Comparison of ENCODE assay signal across 27 cellular contexts in the genomic region with DNA sequence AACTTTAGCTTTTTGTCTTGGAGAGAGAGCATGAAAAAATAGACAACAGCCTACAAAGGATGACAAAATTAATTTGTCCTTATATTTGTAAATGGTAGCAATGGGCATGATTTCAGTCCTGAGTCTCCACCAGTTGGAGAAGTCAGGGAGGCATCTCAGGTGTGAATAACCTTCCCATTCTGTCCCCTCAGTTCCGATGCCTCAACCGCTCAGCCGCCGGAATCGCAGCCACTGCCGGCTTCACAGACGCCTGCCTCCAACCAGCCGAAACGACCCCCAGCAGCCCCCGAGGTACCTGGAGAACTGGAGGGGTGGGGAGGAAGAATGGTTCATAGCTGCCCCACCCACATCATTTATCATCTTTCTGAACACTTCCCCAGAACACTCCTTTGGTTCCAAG. TPM values are rescaled to one million over a fixed set of nuclear protein-coding genes. Genes with fewer than 3 reads are reported as not detected.
A peak's percentile ranks its signal among the peaks of the same experiment; 100 is the strongest.
DNase-seq lines count a peak whose midpoint lies in the region; FAIRE-seq and TF ChIP-seq lines count a peak whose summit lies in the region.
"Had no signal": no experiment of that assay in that cellular context is flagged by ENCODE, and none has a peak within 500 bp of the region (broad histone marks: within the 10 kb centered on the region; RNA-seq: fewer than 3 reads in every experiment).

No MANE protein-coding gene starts in this region.

- H3K4me1 ChIP-seq in Loucy (ENCODE audit: insufficient read depth, low read length, poor library complexity, severe bottlenecking) (peaks cover 43% of the 10 kb centered on the region), astrocyte (ENCODE audit: insufficient read depth, low read length) (peaks cover 12% of the 10 kb centered on the region), neutrophil (ENCODE audit: control insufficient read depth in 1 of 2, insufficient read depth in 1 of 2, low read depth in 1 of 2, low read length in 1 of 2) (peaks cover 30 to 33% of the 10 kb centered on the region in 2 experiments), adrenal gland (replicated peaks in 1 of 2) (peaks cover 14 to 17% of the 10 kb centered on the region in 2 donors), endodermal cell (ENCODE audit: control insufficient read depth, insufficient read depth, low read length) (no peaks in the 10 kb centered on the region)

- peaks cover 64% of the 10 kb centered on the region for H3K36me3 Mint-ChIP-seq in activated CD4-positive, alpha-beta memory T cell treated with anti-CD3 and anti-CD28 coated beads for 36 hours
- H3K36me3 Mint-ChIP-seq in activated CD4-positive, alpha-beta memory T cell treated with anti-CD3 and anti-CD28 coated beads, Interleukin-2, amount 10 ng/mL, durations not matched to agents 7 days and 5 days (ENCODE audit: low read depth), result peaks cover 77% of the 10 kb centered on the region
- peaks cover 38% of the 10 kb centered on the region for H3K36me3 Mint-ChIP-seq in astrocyte (ENCODE audit: low read depth, unreplicated experiment)
- peaks cover 74% of the 10 kb centered on the region for H3K36me3 Mint-ChIP-seq in endodermal cell (ENCODE audit: low read depth)

- H3K4me1 Mint-ChIP-seq in activated CD4-positive, alpha-beta memory T cell treated with anti-CD3 and anti-CD28 coated beads for 36 hours (ENCODE audit: low read depth), result peaks cover 20% of the 10 kb centered on the region
- peaks cover 30% of the 10 kb centered on the region for H3K4me1 Mint-ChIP-seq in activated CD4-positive, alpha-beta memory T cell treated with anti-CD3 and anti-CD28 coated beads, Interleukin-2, amount 10 ng/mL, durations not matched to agents 7 days and 5 days
- H3K4me1 Mint-ChIP-seq in astrocyte (ENCODE audit: low read depth, unreplicated experiment) (peaks cover 9% of the 10 kb centered on the region), endodermal cell (peaks cover 11% of the 10 kb centered on the region)

- peaks cover 10% of the 10 kb centered on the region for H3K27me3 ChIP-seq in Loucy (ENCODE audit: insufficient read depth, low read length, poor library complexity, severe bottlenecking)
- H3K27me3 ChIP-seq in astrocyte (ENCODE audit: insufficient read depth, low read length), result no peaks in the 10 kb centered on the region
- H3K27me3 ChIP-seq in neutrophil, result no peaks in the 10 kb centered on the region
- H3K27me3 ChIP-seq in adrenal gland, result no peaks in the 10 kb centered on the region
- no peaks in the 10 kb centered on the region for H3K27me3 ChIP-seq in endodermal cell (ENCODE audit: control insufficient read depth, insufficient read depth, low read length, poor library complexity, severe bottlenecking)

- H3K27ac Mint-ChIP-seq in activated CD4-positive, alpha-beta memory T cell treated with anti-CD3 and anti-CD28 coated beads for 36 hours, result peak overlapping the region; percentile 31
- H3K27ac Mint-ChIP-seq in activated CD4-positive, alpha-beta memory T cell treated with anti-CD3 and anti-CD28 coated beads, Interleukin-2, amount 10 ng/mL, durations not matched to agents 7 days and 5 days, result no peak overlapping the region
- H3K27ac Mint-ChIP-seq in astrocyte (ENCODE audit: unreplicated experiment) (no peak overlapping the region), endodermal cell (no peak overlapping the region)
- H3K27ac Mint-ChIP-seq: CD4-positive, alpha-beta T cell had no signal

- H3K27ac ChIP-seq in astrocyte (ENCODE audit: low read depth, low read length) (no peak overlapping the region), neutrophil (peak overlapping the region; percentile 99), adrenal gland (no peak overlapping the region), endodermal cell (ENCODE audit: low read depth, low read length) (no peak overlapping the region)
- H3K27ac ChIP-seq: HL-60 had no signal

- DNase-seq in activated CD4-positive, alpha-beta memory T cell treated with anti-CD3 and anti-CD28 coated beads for 36 hours, result no peak
- no peak for DNase-seq in activated CD4-positive, alpha-beta memory T cell treated with anti-CD3 and anti-CD28 coated beads, Interleukin-2, amount 10 ng/mL, durations not matched to agents 7 days and 5 days
- DNase-seq in astrocyte (ENCODE audit: low read depth) (no peak), adrenal gland (no peak), AG08396 (ENCODE audit: low spot score) (no peak), endodermal cell (no peak)
- DNase-seq: 8988T; Caco-2; CD4-positive, alpha-beta T cell; GF-D8; HCEC 1CT; IMR-90; Kasumi-1; MM.1S; NCI-H1105; NCI-H2081; NCI-H2171 treated with DMSO at 0.1 percent for 48 hours; NCI-H446 treated with DMSO at 0.1 percent for 48 hours; Right ventricle myocardium superior had no signal

- FAIRE-seq in astrocyte (lab: Jason Lieb, UNC), result no peak
- FAIRE-seq: GM12878, GM19239, HTR-8/SVneo had no signal

- H3K36me3 ChIP-seq in Loucy (ENCODE audit: insufficient read depth, low read length) (peaks cover 63% of the 10 kb centered on the region), astrocyte (ENCODE audit: insufficient read depth, low read length) (peaks cover 50% of the 10 kb centered on the region), neutrophil (peaks cover 57% of the 10 kb centered on the region), adrenal gland (replicated peaks in 1 of 2) (peaks cover 0 to 63% of the 10 kb centered on the region in 2 donors), endodermal cell (ENCODE audit: control insufficient read depth, insufficient read depth, low read length) (peaks cover 72% of the 10 kb centered on the region)

- H2AFZ ChIP-seq in Loucy (ENCODE audit: low read length), result no peak overlapping the region
- H2AFZ ChIP-seq in astrocyte (ENCODE audit: low read depth, low read length), result no peak overlapping the region

- H3K9me3 Mint-ChIP-seq in activated CD4-positive, alpha-beta memory T cell treated with anti-CD3 and anti-CD28 coated beads for 36 hours, result no peaks in the 10 kb centered on the region
- H3K9me3 Mint-ChIP-seq in activated CD4-positive, alpha-beta memory T cell treated with anti-CD3 and anti-CD28 coated beads, Interleukin-2, amount 10 ng/mL, durations not matched to agents 7 days and 5 days, result no peaks in the 10 kb centered on the region
- H3K9me3 Mint-ChIP-seq in astrocyte (ENCODE audit: unreplicated experiment) (no peaks in the 10 kb centered on the region), endodermal cell (no peaks in the 10 kb centered on the region)
- H3K9me3 Mint-ChIP-seq: CD4-positive, alpha-beta T cell had no signal

- H3K79me2 ChIP-seq in Loucy (ENCODE audit: insufficient read depth, low read length) (peaks cover 90% of the 10 kb centered on the region), astrocyte (ENCODE audit: insufficient read depth, low read length) (peaks cover 84% of the 10 kb centered on the region)

- H3K4me2 ChIP-seq in Loucy (ENCODE audit: low read depth, low read length, poor library complexity, severe bottlenecking) (peak overlapping the region; percentile 99), astrocyte (ENCODE audit: low read length) (no peak overlapping the region)

- no peaks in the 10 kb centered on the region for H3K9me2 ChIP-seq in Loucy (replicated peaks; ENCODE audit: low read depth, low read length)

- intact Hi-C loops in activated CD4-positive, alpha-beta memory T cell treated with anti-CD3 and anti-CD28 coated beads for 36 hours (cut with micrococcal nuclease), result no loop called here
- intact Hi-C loops in adrenal gland (cut with DNase I), result no loop called here

- no peaks in the 10 kb centered on the region for H3K27me3 Mint-ChIP-seq in activated CD4-positive, alpha-beta memory T cell treated with anti-CD3 and anti-CD28 coated beads for 36 hours
- no peaks in the 10 kb centered on the region for H3K27me3 Mint-ChIP-seq in activated CD4-positive, alpha-beta memory T cell treated with anti-CD3 and anti-CD28 coated beads, Interleukin-2, amount 10 ng/mL, durations not matched to agents 7 days and 5 days
- H3K27me3 Mint-ChIP-seq in astrocyte (ENCODE audit: low read depth, unreplicated experiment) (no peaks in the 10 kb centered on the region), endodermal cell (ENCODE audit: insufficient read depth) (no peaks in the 10 kb centered on the region)
- H3K27me3 Mint-ChIP-seq: B cell; CD4-positive, alpha-beta T cell had no signal

- no peaks in the 10 kb centered on the region for H3K9me3 ChIP-seq in Loucy (ENCODE audit: insufficient read depth, low read depth, low read length)
- no peaks in the 10 kb centered on the region for H3K9me3 ChIP-seq in astrocyte (ENCODE audit: insufficient read depth, low read depth, low read length)
- no peaks in the 10 kb centered on the region for H3K9me3 ChIP-seq in neutrophil
- H3K9me3 ChIP-seq in adrenal gland (replicated peaks in 1 of 3), result no peaks in the 10 kb centered on the region
- no peaks in the 10 kb centered on the region for H3K9me3 ChIP-seq in endodermal cell (ENCODE audit: control insufficient read depth, low read length)
- H3K9me3 ChIP-seq: Caco-2 had no signal

- H3K4me3 ChIP-seq in Loucy (ENCODE audit: low read length, poor library complexity, severe bottlenecking) (peak overlapping the region; percentile 94), astrocyte (ENCODE audit: insufficient read depth, low read depth, low read length) (no peak overlapping the region), neutrophil (ENCODE audit: low read depth in 1 of 2, low read length in 1 of 2) (no peak overlapping the region), adrenal gland (no peak overlapping the region), endodermal cell (ENCODE audit: low read length) (no peak overlapping the region)
- H3K4me3 ChIP-seq: GM12878 had no signal

- peaks cover 2% of the 10 kb centered on the region; the same call in 1 of the 2 replicates for H3F3A ChIP-seq in Loucy (ENCODE audit: low read depth)

- H4K20me1 ChIP-seq in Loucy (ENCODE audit: insufficient read depth, low read length, poor library complexity, severe bottlenecking), result peaks cover 82% of the 10 kb centered on the region
- peaks cover 78% of the 10 kb centered on the region for H4K20me1 ChIP-seq in astrocyte (ENCODE audit: insufficient read depth, low read length)

- no peak for TF ChIP-seq POLR2A in adrenal gland (IDR thresholded peaks at IDR 0.05)

- 83 to 93% (median 89%) methylated on average over 10 of the region's 10 CpGs for WGBS in adrenal gland, 4 donors
- WGBS in endodermal cell (ENCODE audit: insufficient coverage in 1 of 2, insufficient read length in 1 of 2), 2 experiments, result 96 to 100% methylated on average over 2 to 10 of the region's 10 CpGs

- H3K9ac ChIP-seq in Loucy (ENCODE audit: low read depth, low read length, poor library complexity, severe bottlenecking), result peak overlapping the region; percentile 99
- H3K9ac ChIP-seq in astrocyte (ENCODE audit: low read length), result no peak overlapping the region
- H3K9ac ChIP-seq in endodermal cell (ENCODE audit: extremely low read depth, low read length, poor library complexity, severe bottlenecking), result no peak overlapping the region

- POLR2A ChIA-PET in activated CD4-positive, alpha-beta memory T cell treated with anti-CD3 and anti-CD28 coated beads for 36 hours (lab: Charles Lee), result interaction anchor here (0.5 kb wide), 1 partner anchor 46 kb away, joined by 3 read pairs; the partner anchor contains the start of gene LY6G5B
- POLR2A ChIA-PET in activated CD4-positive, alpha-beta memory T cell treated with anti-CD3 and anti-CD28 coated beads, Interleukin-2, amount 10 ng/mL, durations not matched to agents 7 days and 5 days (lab: Charles Lee), result interaction anchor here (1.1 to 1.6 kb wide), 2 partner anchors 28 to 41 kb away, joined by 4 to 7 read pairs; partner anchors contain the start of genes BAG6 and GPANK1

- no peak overlapping the region for H3K4me3 Mint-ChIP-seq in activated CD4-positive, alpha-beta memory T cell treated with anti-CD3 and anti-CD28 coated beads for 36 hours
- no peak overlapping the region for H3K4me3 Mint-ChIP-seq in activated CD4-positive, alpha-beta memory T cell treated with anti-CD3 and anti-CD28 coated beads, Interleukin-2, amount 10 ng/mL, durations not matched to agents 7 days and 5 days
- peak overlapping the region; percentile 45 for H3K4me3 Mint-ChIP-seq in astrocyte (ENCODE audit: unreplicated experiment)
- no peak overlapping the region for H3K4me3 Mint-ChIP-seq in endodermal cell
- H3K4me3 Mint-ChIP-seq: B cell; CD4-positive, alpha-beta T cell had no signal

- CTCF ChIA-PET in activated CD4-positive, alpha-beta memory T cell treated with anti-CD3 and anti-CD28 coated beads for 36 hours (lab: Charles Lee), result interaction anchor here (1.0 kb wide), 1 partner anchor 72 kb away, joined by 4 read pairs; no protein-coding TSS in a partner anchor
- CTCF ChIA-PET in activated CD4-positive, alpha-beta memory T cell treated with anti-CD3 and anti-CD28 coated beads, Interleukin-2, amount 10 ng/mL, durations not matched to agents 7 days and 5 days (lab: Charles Lee), result interaction anchor here (3.7 kb wide), 1 partner anchor 73 kb away, joined by 9 read pairs; no protein-coding TSS in a partner anchor

- TF ChIP-seq CTCF in Loucy (conservative IDR thresholded peaks at IDR 0.05; ENCODE audit: low read length) (no peak), astrocyte (IDR thresholded peaks at IDR 0.05; ENCODE audit: insufficient read depth, low read depth, low read length) (no peak), neutrophil (IDR thresholded peaks at IDR 0.05) (no peak), adrenal gland (IDR thresholded peaks at IDR 0.05) (no peak), endodermal cell (conservative IDR thresholded peaks at IDR 0.05) (no peak)

RNA-seq across cellular contexts. Expression of gene PRRC2A, which starts 3.6 kb away (rescaled TPM):
- 100 to 1,000 TPM; 246 to 257 TPM for total RNA-seq in activated CD4-positive, alpha-beta memory T cell treated with anti-CD3 and anti-CD28 coated beads for 36 hours
- 100 to 1,000 TPM; 215 to 222 TPM for total RNA-seq in activated CD4-positive, alpha-beta memory T cell treated with anti-CD3 and anti-CD28 coated beads, Interleukin-2, amount 10 ng/mL, durations not matched to agents 7 days and 5 days
- total RNA-seq in astrocyte (180 and 188 TPM in 2 replicates), adrenal gland (100 to 1,000 TPM in 5 of 8 donors, 10 to 100 TPM in 3; 77.1 to 198 (median 121) TPM), endodermal cell (100 to 1,000 TPM; 329 to 330 TPM)
- polyA plus RNA-seq in adrenal gland, result 100 to 1,000 TPM in 2 of 3 donors, 10 to 100 TPM in 1; 55.6 to 419 (median 330) TPM
- 299 TPM for polyA plus RNA-seq in endodermal cell (2013, experiment 1 of 2)
- 263 TPM for polyA plus RNA-seq in endodermal cell (2013, experiment 2 of 2)

RNA-seq across cellular contexts. Expression of gene AIF1, which starts 9.0 kb away (rescaled TPM):
- total RNA-seq in activated CD4-positive, alpha-beta memory T cell treated with anti-CD3 and anti-CD28 coated beads for 36 hours, result 10 to 100 TPM; 26.1 to 29.0 TPM
- 10 to 100 TPM; 11.3 to 11.7 TPM for total RNA-seq in activated CD4-positive, alpha-beta memory T cell treated with anti-CD3 and anti-CD28 coated beads, Interleukin-2, amount 10 ng/mL, durations not matched to agents 7 days and 5 days
- total RNA-seq in astrocyte (not detected in 2 replicates), adrenal gland (100 to 1,000 TPM in 1 of 8 donors, 10 to 100 TPM in 7; 18.4 to 104 (median 66.3) TPM), endodermal cell (1 to 10 TPM in 1 of 2 donors, under 1 TPM in 1; 0.70 to 1.7 TPM)
- polyA plus RNA-seq in adrenal gland, result 10 to 100 TPM; 61.4 to 81.6 (median 73.0) TPM
- 1.2 TPM for polyA plus RNA-seq in endodermal cell (2013, experiment 1 of 2)
- 0.66 TPM for polyA plus RNA-seq in endodermal cell (2013, experiment 2 of 2)
- total RNA-seq: IMR-90 had no signal
- polyA plus RNA-seq: AG04450, IMR-90 had no signal

RNA-seq across cellular contexts. Expression of gene BAG6, which starts 28.4 kb away (rescaled TPM):
- 100 to 1,000 TPM; 351 to 354 TPM for total RNA-seq in activated CD4-positive, alpha-beta memory T cell treated with anti-CD3 and anti-CD28 coated beads for 36 hours
- 100 to 1,000 TPM; 275 to 282 TPM for total RNA-seq in activated CD4-positive, alpha-beta memory T cell treated with anti-CD3 and anti-CD28 coated beads, Interleukin-2, amount 10 ng/mL, durations not matched to agents 7 days and 5 days
- total RNA-seq in astrocyte, result 233 and 247 TPM in 2 replicates
- total RNA-seq in adrenal gland, result 100 to 1,000 TPM; 247 to 336 (median 315) TPM
- polyA plus RNA-seq in adrenal gland, result 100 to 1,000 TPM; 170 to 799 (median 668) TPM
- 100 to 1,000 TPM; 413 to 428 TPM for total RNA-seq in endodermal cell
- polyA plus RNA-seq in endodermal cell (2013, experiment 1 of 2), result 320 TPM
- polyA plus RNA-seq in endodermal cell (2013, experiment 2 of 2), result 283 TPM

RNA-seq across cellular contexts. Expression of gene NCR3, which starts 31.3 kb away (rescaled TPM):
- 10 to 100 TPM; 11.7 to 12.2 TPM for total RNA-seq in activated CD4-positive, alpha-beta memory T cell treated with anti-CD3 and anti-CD28 coated beads for 36 hours
- total RNA-seq in activated CD4-positive, alpha-beta memory T cell treated with anti-CD3 and anti-CD28 coated beads, Interleukin-2, amount 10 ng/mL, durations not matched to agents 7 days and 5 days, result 10 to 100 TPM; 76.4 to 78.3 TPM
- total RNA-seq in astrocyte, result not detected in 2 replicates
- total RNA-seq in adrenal gland, result under 1 TPM in 1 of 8 donors, not detected in 7; 0.46 TPM
- under 1 TPM in 2 of 3 donors, not detected in 1; 0.10 to 0.24 TPM for polyA plus RNA-seq in adrenal gland
- total RNA-seq in endodermal cell, result not detected
- polyA plus RNA-seq in endodermal cell (2013, experiment 1 of 2), result not detected
- not detected for polyA plus RNA-seq in endodermal cell (2013, experiment 2 of 2)
- total RNA-seq: Caco-2, IMR-90, Right ventricle myocardium superior had no signal
- polyA plus RNA-seq: AG04450, IMR-90 had no signal

RNA-seq across cellular contexts. Expression of gene APOM, which starts 31.6 kb away (rescaled TPM):
- total RNA-seq in activated CD4-positive, alpha-beta memory T cell treated with anti-CD3 and anti-CD28 coated beads for 36 hours, result 1 to 10 TPM; 2.9 to 3.1 TPM
- 1 to 10 TPM; 2.9 to 3.6 TPM for total RNA-seq in activated CD4-positive, alpha-beta memory T cell treated with anti-CD3 and anti-CD28 coated beads, Interleukin-2, amount 10 ng/mL, durations not matched to agents 7 days and 5 days
- total RNA-seq in astrocyte (0.89 and 1.2 TPM in 2 replicates), adrenal gland (1 to 10 TPM in 7 of 8 donors, not detected in 1; 2.3 to 4.7 (median 4.0) TPM), endodermal cell (1 to 10 TPM; 1.6 to 3.2 TPM)
- 10 to 100 TPM in 2 of 3 donors, 1 to 10 TPM in 1; 6.4 to 18.2 (median 10.7) TPM for polyA plus RNA-seq in adrenal gland
- 6.1 TPM for polyA plus RNA-seq in endodermal cell (2013, experiment 1 of 2)
- polyA plus RNA-seq in endodermal cell (2013, experiment 2 of 2), result 6.9 TPM

Comparison
In these comparisons a context has a peak if more than half of its experiments do, and no peak if none do; other contexts are left out.
1. RNA of gene AIF1, which starts 9.0 kb away (total RNA-seq): 18.4 to 104 TPM in adrenal gland, 26.1 to 29.0 TPM in activated CD4-positive, alpha-beta memory T cell treated with anti-CD3 and anti-CD28 coated beads for 36 hours and 11.3 to 11.7 TPM in activated CD4-positive, alpha-beta memory T cell treated with anti-CD3 and anti-CD28 coated beads, Interleukin-2, amount 10 ng/mL, durations not matched to agents 7 days and 5 days; 0.70 to 1.7 TPM in endodermal cell and not detected in astrocyte; every median in the first group is over 4 times any median in the second.